Comparison of ENCODE assay signal across 17 cellular contexts in the genomic region with DNA sequence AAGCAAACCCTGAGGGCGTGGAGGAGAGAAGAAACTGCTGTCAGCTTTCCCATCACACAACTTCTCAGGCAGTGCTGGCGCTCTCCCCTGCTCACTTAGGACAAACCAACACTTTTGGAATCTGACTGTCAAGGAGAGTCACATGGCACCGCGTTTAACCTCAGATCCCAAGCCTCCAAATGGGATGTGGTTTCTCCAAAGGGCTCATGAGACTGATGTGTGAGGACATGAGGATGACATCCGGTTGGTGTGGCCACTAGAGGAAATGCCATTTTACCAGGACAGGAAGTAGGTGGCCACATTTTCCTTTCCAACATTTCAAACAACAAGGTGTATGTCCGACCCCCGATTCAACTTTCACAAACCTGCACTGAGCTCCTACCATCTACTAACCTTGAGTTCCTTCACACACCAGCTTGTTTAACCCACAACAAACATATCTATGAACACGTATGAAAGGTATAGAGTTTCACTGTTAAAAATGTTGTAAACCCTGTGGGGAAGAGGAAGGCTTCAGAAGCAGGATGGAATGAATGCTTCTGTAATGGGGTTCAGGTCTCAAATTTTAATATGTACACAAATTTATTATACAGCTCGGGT. TPM values are rescaled to one million over a fixed set of nuclear protein-coding genes. Genes with fewer than 3 reads are reported as not detected.
A peak's percentile ranks its signal among the peaks of the same experiment; 100 is the strongest.
DNase-seq lines count a peak whose midpoint lies in the region; ATAC-seq and TF ChIP-seq lines count a peak whose summit lies in the region.
"Had no signal": no experiment of that assay in that cellular context is flagged by ENCODE, and none has a peak within 500 bp of the region (broad histone marks: within the 10 kb centered on the region; RNA-seq: fewer than 3 reads in every experiment).

No MANE protein-coding gene starts in this region.

- no peaks in the 10 kb centered on the region for H3K27me3 Mint-ChIP-seq in activated CD8-positive, alpha-beta memory T cell treated with anti-CD3 and anti-CD28 coated beads, Interleukin-2, amount 10 ng/mL, durations not matched to agents 7 days and 5 days
- H3K27me3 Mint-ChIP-seq in activated naive CD8-positive, alpha-beta T cell treated with anti-CD3 and anti-CD28 coated beads, Interleukin-2, amount 10 ng/mL, durations not matched to agents 7 days and 5 days, result no peaks in the 10 kb centered on the region
- no peaks in the 10 kb centered on the region for H3K27me3 Mint-ChIP-seq in natural killer cell (ENCODE audit: low read depth in 2 of 2)
- no peaks in the 10 kb centered on the region for H3K27me3 Mint-ChIP-seq in endodermal cell (ENCODE audit: insufficient read depth)

- no peak overlapping the region for H3K27ac ChIP-seq in endodermal cell (ENCODE audit: low read depth, low read length)
- no peak overlapping the region for H3K27ac ChIP-seq in vagina
- H3K27ac ChIP-seq: A549, parathyroid adenoma, stomach had no signal

- H3K9ac ChIP-seq in endodermal cell (ENCODE audit: extremely low read depth, low read length, poor library complexity, severe bottlenecking), result no peak overlapping the region
- H3K9ac ChIP-seq: parathyroid adenoma had no signal

- POLR2A ChIA-PET in activated naive CD8-positive, alpha-beta T cell treated with anti-CD3 and anti-CD28 coated beads, Interleukin-2, amount 10 ng/mL, durations not matched to agents 7 days and 5 days (lab: Charles Lee), result interaction anchor here (0.8 kb wide), 1 partner anchor 70 kb away, joined by 3 read pairs; no protein-coding TSS in a partner anchor

- peak; percentile 27 for ATAC-seq in activated CD8-positive, alpha-beta memory T cell treated with anti-CD3 and anti-CD28 coated beads, Interleukin-2, amount 10 ng/mL, durations not matched to agents 7 days and 5 days
- ATAC-seq in activated naive CD8-positive, alpha-beta T cell treated with anti-CD3 and anti-CD28 coated beads, Interleukin-2, amount 10 ng/mL, durations not matched to agents 7 days and 5 days (ENCODE audit: low read depth), result peak; percentile 79
- ATAC-seq in natural killer cell, result peak in 1 of 3 donors; percentile 34
- ATAC-seq: A549, Panc1 had no signal

- H3K9me3 ChIP-seq in endodermal cell (ENCODE audit: control insufficient read depth, low read length) (no peaks in the 10 kb centered on the region), vagina (no peaks in the 10 kb centered on the region)
- H3K9me3 ChIP-seq: A549, HAP-1, stomach had no signal

- TF ChIP-seq CTCF in natural killer cell (IDR thresholded peaks at IDR 0.05) (no peak), endodermal cell (conservative IDR thresholded peaks at IDR 0.05) (no peak), vagina (IDR thresholded peaks at IDR 0.05) (no peak)

- no peaks in the 10 kb centered on the region for H3K9me3 Mint-ChIP-seq in activated CD8-positive, alpha-beta memory T cell treated with anti-CD3 and anti-CD28 coated beads, Interleukin-2, amount 10 ng/mL, durations not matched to agents 7 days and 5 days (ENCODE audit: low read depth)
- no peaks in the 10 kb centered on the region for H3K9me3 Mint-ChIP-seq in activated naive CD8-positive, alpha-beta T cell treated with anti-CD3 and anti-CD28 coated beads, Interleukin-2, amount 10 ng/mL, durations not matched to agents 7 days and 5 days
- H3K9me3 Mint-ChIP-seq in natural killer cell (no peaks in the 10 kb centered on the region), endodermal cell (no peaks in the 10 kb centered on the region)
- H3K9me3 Mint-ChIP-seq: mesothelial cell of epicardium had no signal

- no peak overlapping the region for H3K4me3 ChIP-seq in endodermal cell (ENCODE audit: low read length)
- H3K4me3 ChIP-seq in vagina, result no peak overlapping the region
- H3K4me3 ChIP-seq: A549, HAP-1, stomach had no signal

- H3K4me3 Mint-ChIP-seq in activated CD8-positive, alpha-beta memory T cell treated with anti-CD3 and anti-CD28 coated beads, Interleukin-2, amount 10 ng/mL, durations not matched to agents 7 days and 5 days, result no peak overlapping the region
- H3K4me3 Mint-ChIP-seq in activated naive CD8-positive, alpha-beta T cell treated with anti-CD3 and anti-CD28 coated beads, Interleukin-2, amount 10 ng/mL, durations not matched to agents 7 days and 5 days, result peak overlapping the region; percentile 56
- H3K4me3 Mint-ChIP-seq in natural killer cell, result no peak overlapping the region
- no peak overlapping the region for H3K4me3 Mint-ChIP-seq in endodermal cell
- H3K4me3 Mint-ChIP-seq: mesothelial cell of epicardium had no signal

- peak overlapping the region; percentile 8 for H3K27ac Mint-ChIP-seq in activated CD8-positive, alpha-beta memory T cell treated with anti-CD3 and anti-CD28 coated beads, Interleukin-2, amount 10 ng/mL, durations not matched to agents 7 days and 5 days
- H3K27ac Mint-ChIP-seq in activated naive CD8-positive, alpha-beta T cell treated with anti-CD3 and anti-CD28 coated beads, Interleukin-2, amount 10 ng/mL, durations not matched to agents 7 days and 5 days, result peak overlapping the region; percentile 65
- H3K27ac Mint-ChIP-seq in natural killer cell, result peak overlapping the region; percentile 19 to 80
- H3K27ac Mint-ChIP-seq in endodermal cell, result no peak overlapping the region
- H3K27ac Mint-ChIP-seq: mesothelial cell of epicardium had no signal

- CTCF ChIA-PET in activated CD8-positive, alpha-beta memory T cell treated with anti-CD3 and anti-CD28 coated beads, Interleukin-2, amount 10 ng/mL, durations not matched to agents 7 days and 5 days (lab: Charles Lee), result interaction anchor here (1.3 to 1.5 kb wide), 2 partner anchors 18 to 195 kb away, joined by 3 to 4 read pairs; no protein-coding TSS in a partner anchor

- peaks cover 21% of the 10 kb centered on the region for H3K4me1 Mint-ChIP-seq in activated CD8-positive, alpha-beta memory T cell treated with anti-CD3 and anti-CD28 coated beads, Interleukin-2, amount 10 ng/mL, durations not matched to agents 7 days and 5 days
- H3K4me1 Mint-ChIP-seq in activated naive CD8-positive, alpha-beta T cell treated with anti-CD3 and anti-CD28 coated beads, Interleukin-2, amount 10 ng/mL, durations not matched to agents 7 days and 5 days, result peaks cover 32% of the 10 kb centered on the region
- H3K4me1 Mint-ChIP-seq in natural killer cell (peaks cover 24 to 50% of the 10 kb centered on the region in 2 donors), endodermal cell (peaks cover 51% of the 10 kb centered on the region)

- no peak for TF ChIP-seq POLR2A in vagina (IDR thresholded peaks at IDR 0.05)

- H3K4me1 ChIP-seq in endodermal cell (ENCODE audit: control insufficient read depth, insufficient read depth, low read length), result peaks cover 18% of the 10 kb centered on the region
- peaks cover 24% of the 10 kb centered on the region for H3K4me1 ChIP-seq in vagina

- DNase-seq in activated CD8-positive, alpha-beta memory T cell treated with anti-CD3 and anti-CD28 coated beads, Interleukin-2, amount 10 ng/mL, durations not matched to agents 7 days and 5 days, result no peak
- no peak for DNase-seq in activated CD8-positive, alpha-beta memory T cell treated with anti-CD3 and anti-CD28 coated beads for 24 hours
- DNase-seq in LHCN-M2 (ENCODE audit: low read depth) (peak; percentile 45), natural killer cell (no peak), endodermal cell (no peak), cerebellum (ENCODE audit: low spot score) (no peak), vagina (ENCODE audit: extremely low spot score in 2 of 2) (no peak)
- DNase-seq in activated naive CD8-positive, alpha-beta T cell treated with anti-CD3 and anti-CD28 coated beads, Interleukin-2, amount 10 ng/mL, durations not matched to agents 7 days and 5 days, result no peak
- DNase-seq: activated effector memory CD4-positive, alpha-beta T cell treated with anti-CD3 and anti-CD28 coated beads, Interleukin-2, amount 50 U/mL, for 16 hours; NCI-H187 treated with DMSO at 0.1 percent for 48 hours; NCI-H524 treated with DMSO at 0.1 percent for 48 hours; stomach had no signal

- 91 to 95% methylated on average over 5 to 9 of the region's 9 CpGs for WGBS in endodermal cell (ENCODE audit: insufficient coverage in 1 of 2, insufficient read length in 1 of 2), 2 experiments

- intact Hi-C loops in natural killer cell (cut with micrococcal nuclease), result no loop called here
- intact Hi-C loops in vagina (cut with DNase I), result no loop called here

- no peaks in the 10 kb centered on the region for H3K27me3 ChIP-seq in endodermal cell (ENCODE audit: control insufficient read depth, insufficient read depth, low read length, poor library complexity, severe bottlenecking)
- H3K27me3 ChIP-seq in vagina, result no peaks in the 10 kb centered on the region
- H3K27me3 ChIP-seq: stomach had no signal

- H3K36me3 ChIP-seq in endodermal cell (ENCODE audit: control insufficient read depth, insufficient read depth, low read length) (no peaks in the 10 kb centered on the region), vagina (no peaks in the 10 kb centered on the region)
- H3K36me3 ChIP-seq: HAP-1, stomach had no signal

- no peaks in the 10 kb centered on the region for H3K36me3 Mint-ChIP-seq in activated CD8-positive, alpha-beta memory T cell treated with anti-CD3 and anti-CD28 coated beads, Interleukin-2, amount 10 ng/mL, durations not matched to agents 7 days and 5 days
- H3K36me3 Mint-ChIP-seq in activated naive CD8-positive, alpha-beta T cell treated with anti-CD3 and anti-CD28 coated beads, Interleukin-2, amount 10 ng/mL, durations not matched to agents 7 days and 5 days, result peaks cover 8% of the 10 kb centered on the region
- H3K36me3 Mint-ChIP-seq in natural killer cell (no peaks in the 10 kb centered on the region), endodermal cell (ENCODE audit: low read depth) (no peaks in the 10 kb centered on the region)
- H3K36me3 Mint-ChIP-seq: mesothelial cell of epicardium had no signal

RNA-seq across cellular contexts. Expression of a gene that starts 3.8 kb away (rescaled TPM):
- total RNA-seq in activated CD8-positive, alpha-beta memory T cell treated with anti-CD3 and anti-CD28 coated beads, Interleukin-2, amount 10 ng/mL, durations not matched to agents 7 days and 5 days, result 10 to 100 TPM; 37.5 to 79.9 TPM
- total RNA-seq in LHCN-M2 (2014; rRNA removed) (69.2 and 100 TPM in 2 replicates), natural killer cell (10 to 100 TPM; 31.5 to 42.5 (median 40.9) TPM), endodermal cell (10 to 100 TPM; 15.6 to 22.5 TPM), cerebellum (65.5 TPM), vagina (88.4 TPM)
- polyA plus RNA-seq in LHCN-M2 (2012), result 23.5 TPM
- total RNA-seq in activated naive CD8-positive, alpha-beta T cell treated with anti-CD3 and anti-CD28 coated beads, Interleukin-2, amount 10 ng/mL, durations not matched to agents 7 days and 5 days, result 100 to 1,000 TPM; 102 to 107 TPM
- 9.8 TPM for polyA plus RNA-seq in endodermal cell (2013, experiment 1 of 2)
- 10.9 TPM for polyA plus RNA-seq in endodermal cell (2013, experiment 2 of 2)
